ENCODE assay signal across 13 cellular contexts in the genomic region with DNA sequence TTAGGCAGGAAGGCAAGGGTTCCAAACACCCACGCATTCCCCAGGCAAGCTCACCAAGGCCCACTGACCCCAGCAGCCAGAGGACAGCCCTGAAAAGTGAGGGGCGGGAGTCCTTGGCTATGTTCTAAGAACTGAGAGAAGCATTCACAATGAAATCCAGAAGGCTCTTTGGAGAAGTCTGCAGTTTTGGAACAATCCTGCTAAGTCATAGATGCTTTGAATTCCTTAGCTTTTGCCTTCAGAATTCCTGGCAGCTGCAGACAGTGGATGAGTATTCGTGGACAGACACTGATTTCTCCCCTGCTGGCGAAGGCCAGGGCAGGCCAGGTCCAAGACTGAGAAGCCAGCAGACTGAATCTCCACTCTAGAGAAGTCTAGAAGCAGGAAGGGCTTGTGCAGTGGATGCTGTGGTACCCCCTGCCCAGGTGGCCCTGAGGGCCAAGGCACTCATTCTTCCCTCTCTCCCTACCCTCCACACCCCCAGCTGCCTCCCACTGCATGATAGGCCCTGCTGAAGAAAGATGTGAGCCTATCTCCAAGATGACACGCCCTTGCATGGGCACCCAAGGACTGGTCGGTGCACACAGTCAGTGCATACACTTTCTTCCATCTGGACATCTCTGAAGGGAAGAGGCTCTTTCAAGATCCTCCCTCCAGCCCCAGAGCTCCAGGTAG.
A peak's percentile ranks its signal among the peaks of the same experiment; 100 is the strongest.
DNase-seq lines count a peak whose midpoint lies in the region; ATAC-seq and TF ChIP-seq lines count a peak whose summit lies in the region.
"Had no signal": no experiment of that assay in that cellular context is flagged by ENCODE, and none has a peak within 500 bp of the region (broad histone marks: within the 10 kb centered on the region; RNA-seq: fewer than 3 reads in every experiment).

No MANE protein-coding gene starts in this region.

- DNase-seq in AG04449 (ENCODE audit: low read depth, low spot score) = peak; percentile 83
- DNase-seq in RWPE2 (ENCODE audit: low spot score) = no peak
- DNase-seq in fibroblast of mammary gland (ENCODE audit: low read depth) = peak; percentile 94
- peak; percentile 33 for DNase-seq in mucosa of gallbladder (ENCODE audit: low spot score)
- no peak for DNase-seq in T-cell
- DNase-seq in NCI-H1105 treated with DMSO at 0.1 percent for 48 hours (lab: John Stamatoyannopoulos, UW) = no peak
- DNase-seq in SK-N-DZ (ENCODE audit: low spot score) = no peak
- DNase-seq: activated naive CD4-positive, alpha-beta T cell treated with anti-CD3 and anti-CD28 coated beads, Interleukin-2, amount 10 ng/mL, durations not matched to agents 7 days and 5 days; NCI-H1417 treated with DMSO at 0.1 percent for 48 hours; stimulated activated CD4-positive, alpha-beta T cell treated with anti-CD3 and anti-CD28 coated beads, Interleukin-1b, Interleukin-23, amount 100 ng/mL, for 48 hours; T-helper 1 cell had no signal

- CTCF ChIA-PET in AG04449 (lab: Yijun Ruan, JAX) (interaction anchor here (0.6 to 4.0 kb wide), 14 partner anchors 10 to 352 kb away, joined by 3 to 18 read pairs (median 5); a partner anchor contains a TSS), T-cell (lab: Charles Lee) (no interaction called here)

- no peak overlapping the region for H3K4me3 Mint-ChIP-seq in T-cell
- H3K4me3 Mint-ChIP-seq: activated naive CD4-positive, alpha-beta T cell treated with anti-CD3 and anti-CD28 coated beads, Interleukin-2, amount 10 ng/mL, durations not matched to agents 7 days and 5 days; CD14-positive monocyte had no signal

- H3K27ac Mint-ChIP-seq in T-cell = no peak overlapping the region
- H3K27ac Mint-ChIP-seq: activated naive CD4-positive, alpha-beta T cell treated with anti-CD3 and anti-CD28 coated beads, Interleukin-2, amount 10 ng/mL, durations not matched to agents 7 days and 5 days had no signal

- peaks cover 18 to 21% of the 10 kb centered on the region in 2 donors for H3K27me3 Mint-ChIP-seq in T-cell

- peak; percentile 62 for ATAC-seq in RWPE2 (ENCODE audit: low read depth)
- ATAC-seq in T-cell (replicated peaks in 1 of 4) = no peak
- ATAC-seq in GM19395 (IDR thresholded peaks at IDR 0.05; ENCODE audit: unreplicated experiment) = no peak

- H3K9me3 ChIP-seq in RWPE2 (ENCODE audit: severe bottlenecking) = no peaks in the 10 kb centered on the region

- POLR2A ChIA-PET in AG04449 (lab: Yijun Ruan, JAX) = interaction anchor here (1.1 to 1.7 kb wide), 4 partner anchors 9 to 206 kb away, joined by 3 to 6 read pairs (median 4); no protein-coding TSS in a partner anchor
- POLR2A ChIA-PET in T-cell (lab: Charles Lee) = no interaction called here

- no peaks in the 10 kb centered on the region for H3K9me3 Mint-ChIP-seq in T-cell
- H3K9me3 Mint-ChIP-seq: activated naive CD4-positive, alpha-beta T cell treated with anti-CD3 and anti-CD28 coated beads, Interleukin-2, amount 10 ng/mL, durations not matched to agents 7 days and 5 days; CD14-positive monocyte had no signal

- H3K4me1 Mint-ChIP-seq in T-cell = no peaks in the 10 kb centered on the region
- H3K4me1 Mint-ChIP-seq: activated naive CD4-positive, alpha-beta T cell treated with anti-CD3 and anti-CD28 coated beads, Interleukin-2, amount 10 ng/mL, durations not matched to agents 7 days and 5 days; CD14-positive monocyte had no signal

- H3K36me3 Mint-ChIP-seq in T-cell = no peaks in the 10 kb centered on the region
- H3K36me3 Mint-ChIP-seq: activated naive CD4-positive, alpha-beta T cell treated with anti-CD3 and anti-CD28 coated beads, Interleukin-2, amount 10 ng/mL, durations not matched to agents 7 days and 5 days; CD14-positive monocyte had no signal

- H3K4me3 ChIP-seq in AG04449 (ENCODE audit: low read depth, low read length) = no peak overlapping the region
- no peak overlapping the region for H3K4me3 ChIP-seq in RWPE2 (ENCODE audit: severe bottlenecking)
- H3K4me3 ChIP-seq in fibroblast of mammary gland (ENCODE audit: control insufficient read depth, low read depth, low read length) = no peak overlapping the region

- no peaks in the 10 kb centered on the region for H3K27me3 ChIP-seq in RWPE2 (ENCODE audit: insufficient read depth, poor library complexity, severe bottlenecking)

- no peaks in the 10 kb centered on the region for H3K36me3 ChIP-seq in RWPE2 (ENCODE audit: low read depth)

- H3K27ac ChIP-seq in RWPE2 (ENCODE audit: poor library complexity, severe bottlenecking) = peak overlapping the region; percentile 82

- H3K4me1 ChIP-seq in RWPE2 (ENCODE audit: insufficient read depth, poor library complexity, severe bottlenecking) = peaks cover 42% of the 10 kb centered on the region

- TF ChIP-seq CTCF in AG04449 (IDR thresholded peaks at IDR 0.05; ENCODE audit: insufficient read depth, low read length, missing control alignments) = peak; percentile 65
- peak; percentile 12 for TF ChIP-seq CTCF in RWPE2 (IDR thresholded peaks at IDR 0.05; ENCODE audit: poor library complexity, severe bottlenecking)
- TF ChIP-seq CTCF in fibroblast of mammary gland (conservative IDR thresholded peaks at IDR 0.05; ENCODE audit: control insufficient read depth, insufficient read depth, low read depth, low read length) = peak; percentile 53

Comparison
In these comparisons a context has a peak if more than half of its experiments do, and no peak if none do; other contexts are left out.
1. DNase-seq: peak in AG04449 (single experiment), fibroblast of mammary gland (single experiment) and mucosa of gallbladder (single experiment); none in RWPE2 (single experiment), T-cell (0 of 34), NCI-H1105 treated with DMSO at 0.1 percent for 48 hours (single experiment) and SK-N-DZ (single experiment).
2. CTCF ChIP-seq: peak in every context shown above with its lines; median percentile 65 in AG04449; 53 in fibroblast of mammary gland; 12 in RWPE2.